5 cellular contexts compared by ENCODE assay signal in the genomic region with DNA sequence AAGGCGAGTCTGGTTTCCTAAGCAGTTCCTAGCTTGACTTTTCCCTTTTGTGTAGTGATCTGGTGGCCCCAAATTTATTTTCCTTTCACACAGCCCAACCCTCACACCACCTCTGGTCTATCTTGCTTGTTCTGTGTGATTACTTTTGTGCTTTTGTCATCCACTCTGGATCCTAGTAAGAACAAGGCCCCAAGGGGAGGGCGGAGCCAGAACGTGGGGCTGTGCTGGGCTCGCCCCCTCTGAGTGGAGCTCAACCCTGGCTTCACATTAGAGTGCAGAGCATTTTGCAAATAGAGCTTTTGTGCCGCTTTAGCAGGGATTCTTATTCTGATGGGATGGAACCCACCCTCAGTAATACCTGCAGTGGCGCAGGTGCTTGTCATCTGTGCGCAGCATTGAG. TPM values are rescaled to one million over a fixed set of nuclear protein-coding genes. Genes with fewer than 3 reads are reported as not detected.
"Had no signal": no experiment of that assay in that cellular context is flagged by ENCODE, and none has a peak within 500 bp of the region (broad histone marks: within the 10 kb centered on the region; RNA-seq: fewer than 3 reads in every experiment).

No MANE protein-coding gene starts in this region.

RNA-seq across cellular contexts. Expression of gene ZNF578, which starts 31.7 kb away (rescaled TPM):
- total RNA-seq: OCI-LY7, PC-3 had no signal

RNA-seq across cellular contexts. Expression of gene ZNF534, which starts 56.1 kb away (rescaled TPM):
- total RNA-seq: M059J, OCI-LY7, PC-3, SK-MEL-5 had no signal
- polyA plus RNA-seq: SK-N-SH had no signal
